In genomic region chr14:20683125-20683895, GRCh38 we compare ENCODE assay signal across 1 cellular context.
TF ChIP-seq lines count a peak whose summit lies in the region.

No MANE protein-coding gene starts in this region.

TF ChIP-seq in HepG2, 621 proteins besides CTCF, POLR2A, EP300 and RAD21 (continued from another document and continues in another):
- TF ChIP-seq, protein P1, sequence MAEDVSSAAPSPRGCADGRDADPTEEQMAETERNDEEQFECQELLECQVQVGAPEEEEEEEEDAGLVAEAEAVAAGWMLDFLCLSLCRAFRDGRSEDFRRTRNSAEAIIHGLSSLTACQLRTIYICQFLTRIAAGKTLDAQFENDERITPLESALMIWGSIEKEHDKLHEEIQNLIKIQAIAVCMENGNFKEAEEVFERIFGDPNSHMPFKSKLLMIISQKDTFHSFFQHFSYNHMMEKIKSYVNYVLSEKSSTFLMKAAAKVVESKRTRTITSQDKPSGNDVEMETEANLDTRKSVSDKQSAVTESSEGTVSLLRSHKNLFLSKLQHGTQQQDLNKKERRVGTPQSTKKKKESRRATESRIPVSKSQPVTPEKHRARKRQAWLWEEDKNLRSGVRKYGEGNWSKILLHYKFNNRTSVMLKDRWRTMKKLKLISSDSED (CRISPR knock-in tag; IDR thresholded peaks at IDR 0.05), result no peak
- TF ChIP-seq GABPB1 (CRISPR knock-in tag; IDR thresholded peaks at IDR 0.05), result no peak
- no peak for TF ChIP-seq ZNF607 (CRISPR knock-in tag; IDR thresholded peaks at IDR 0.05; ENCODE audit: borderline replicate concordance)
- TF ChIP-seq KDM1A (CRISPR knock-in tag; IDR thresholded peaks at IDR 0.05), result no peak
- TF ChIP-seq ZNF33B (CRISPR knock-in tag; IDR thresholded peaks at IDR 0.05), result no peak; the same call in 1 of the 2 replicates
- TF ChIP-seq SMAD3 (CRISPR knock-in tag; IDR thresholded peaks at IDR 0.05), result peak; percentile 92
- no peak for TF ChIP-seq KMT2A (CRISPR knock-in tag; IDR thresholded peaks at IDR 0.05)
- TF ChIP-seq EEA1 (CRISPR knock-in tag; IDR thresholded peaks at IDR 0.05; ENCODE audit: borderline replicate concordance), result no peak; the same call in 1 of the 2 replicates
- no peak for TF ChIP-seq PRDM10 (CRISPR knock-in tag; IDR thresholded peaks at IDR 0.05; ENCODE audit: low read depth)
- TF ChIP-seq RFXAP (CRISPR knock-in tag; IDR thresholded peaks at IDR 0.05; ENCODE audit: borderline replicate concordance), result no peak; the same call in 1 of the 2 replicates
- no peak; the same call in 1 of the 2 replicates for TF ChIP-seq SPEN (CRISPR knock-in tag; IDR thresholded peaks at IDR 0.05; ENCODE audit: low read depth)
- no peak; the same call in 1 of the 2 replicates for TF ChIP-seq PITX1 (CRISPR knock-in tag; IDR thresholded peaks at IDR 0.05)
- no peak for TF ChIP-seq MTA1 (CRISPR knock-in tag; IDR thresholded peaks at IDR 0.05; ENCODE audit: borderline replicate concordance)
- no peak for TF ChIP-seq NFIC (IDR thresholded peaks at IDR 0.05; ENCODE audit: low read length)
- no peak for TF ChIP-seq MYNN (CRISPR knock-in tag; IDR thresholded peaks at IDR 0.05; ENCODE audit: low read depth)
- TF ChIP-seq KAT2B (IDR thresholded peaks at IDR 0.05; ENCODE audit: borderline replicate concordance, low read depth, low read length), result no peak
- no peak; the same call in 1 of the 2 replicates for TF ChIP-seq TBX2 (CRISPR knock-in tag; IDR thresholded peaks at IDR 0.05; ENCODE audit: borderline replicate concordance)
- TF ChIP-seq STAT6 (CRISPR knock-in tag; IDR thresholded peaks at IDR 0.05; ENCODE audit: borderline replicate concordance), result no peak
- TF ChIP-seq, protein P2, sequence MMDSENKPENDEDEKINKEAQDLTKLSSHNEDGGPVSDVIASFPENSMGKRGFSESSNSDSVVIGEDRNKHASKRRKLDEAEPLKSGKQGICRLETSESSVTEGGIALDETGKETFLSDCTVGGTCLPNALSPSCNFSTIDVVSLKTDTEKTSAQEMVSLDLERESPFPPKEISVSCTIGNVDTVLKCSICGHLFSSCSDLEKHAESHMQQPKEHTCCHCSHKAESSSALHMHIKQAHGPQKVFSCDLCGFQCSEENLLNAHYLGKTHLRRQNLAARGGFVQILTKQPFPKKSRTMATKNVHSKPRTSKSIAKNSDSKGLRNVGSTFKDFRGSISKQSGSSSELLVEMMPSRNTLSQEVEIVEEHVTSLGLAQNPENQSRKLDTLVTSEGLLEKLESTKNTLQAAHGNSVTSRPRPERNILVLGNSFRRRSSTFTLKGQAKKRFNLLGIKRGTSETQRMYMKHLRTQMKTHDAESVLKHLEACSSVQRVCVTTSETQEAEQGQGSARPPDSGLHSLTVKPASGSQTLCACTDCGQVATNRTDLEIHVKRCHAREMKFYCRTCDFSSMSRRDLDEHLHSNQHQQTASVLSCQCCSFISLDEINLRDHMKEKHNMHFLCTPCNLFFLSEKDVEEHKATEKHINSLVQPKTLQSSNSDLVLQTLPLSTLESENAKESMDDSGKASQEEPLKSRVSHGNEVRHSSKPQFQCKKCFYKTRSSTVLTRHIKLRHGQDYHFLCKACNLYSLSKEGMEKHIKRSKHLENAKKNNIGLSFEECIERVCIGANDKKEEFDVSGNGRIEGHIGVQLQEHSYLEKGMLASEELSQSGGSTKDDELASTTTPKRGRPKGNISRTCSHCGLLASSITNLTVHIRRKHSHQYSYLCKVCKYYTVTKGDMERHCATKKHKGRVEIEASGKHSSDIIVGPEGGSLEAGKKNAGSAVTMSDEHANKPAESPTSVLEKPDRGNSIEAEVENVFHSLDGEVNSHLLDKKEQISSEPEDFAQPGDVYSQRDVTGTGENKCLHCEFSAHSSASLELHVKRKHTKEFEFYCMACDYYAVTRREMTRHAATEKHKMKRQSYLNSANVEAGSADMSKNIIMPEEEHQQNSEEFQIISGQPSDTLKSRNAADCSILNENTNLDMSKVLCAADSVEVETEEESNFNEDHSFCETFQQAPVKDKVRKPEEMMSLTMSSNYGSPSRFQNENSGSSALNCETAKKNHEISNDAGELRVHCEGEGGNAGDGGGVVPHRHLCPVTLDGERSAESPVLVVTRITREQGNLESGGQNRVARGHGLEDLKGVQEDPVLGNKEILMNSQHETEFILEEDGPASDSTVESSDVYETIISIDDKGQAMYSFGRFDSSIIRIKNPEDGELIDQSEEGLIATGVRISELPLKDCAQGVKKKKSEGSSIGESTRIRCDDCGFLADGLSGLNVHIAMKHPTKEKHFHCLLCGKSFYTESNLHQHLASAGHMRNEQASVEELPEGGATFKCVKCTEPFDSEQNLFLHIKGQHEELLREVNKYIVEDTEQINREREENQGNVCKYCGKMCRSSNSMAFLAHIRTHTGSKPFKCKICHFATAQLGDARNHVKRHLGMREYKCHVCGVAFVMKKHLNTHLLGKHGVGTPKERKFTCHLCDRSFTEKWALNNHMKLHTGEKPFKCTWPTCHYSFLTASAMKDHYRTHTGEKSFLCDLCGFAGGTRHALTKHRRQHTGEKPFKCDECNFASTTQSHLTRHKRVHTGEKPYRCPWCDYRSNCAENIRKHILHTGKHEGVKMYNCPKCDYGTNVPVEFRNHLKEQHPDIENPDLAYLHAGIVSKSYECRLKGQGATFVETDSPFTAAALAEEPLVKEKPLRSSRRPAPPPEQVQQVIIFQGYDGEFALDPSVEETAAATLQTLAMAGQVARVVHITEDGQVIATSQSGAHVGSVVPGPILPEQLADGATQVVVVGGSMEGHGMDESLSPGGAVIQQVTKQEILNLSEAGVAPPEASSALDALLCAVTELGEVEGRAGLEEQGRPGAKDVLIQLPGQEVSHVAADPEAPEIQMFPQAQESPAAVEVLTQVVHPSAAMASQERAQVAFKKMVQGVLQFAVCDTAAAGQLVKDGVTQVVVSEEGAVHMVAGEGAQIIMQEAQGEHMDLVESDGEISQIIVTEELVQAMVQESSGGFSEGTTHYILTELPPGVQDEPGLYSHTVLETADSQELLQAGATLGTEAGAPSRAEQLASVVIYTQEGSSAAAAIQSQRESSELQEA (CRISPR knock-in tag; IDR thresholded peaks at IDR 0.05; ENCODE audit: not compliant biosample characterization), result no peak
- no peak for TF ChIP-seq ZNF260 (CRISPR knock-in tag; IDR thresholded peaks at IDR 0.05; ENCODE audit: borderline replicate concordance, low read depth)
- no peak for TF ChIP-seq ZNF766 (CRISPR knock-in tag; IDR thresholded peaks at IDR 0.05; ENCODE audit: borderline replicate concordance)
- no peak for TF ChIP-seq SIX4 (CRISPR knock-in tag; IDR thresholded peaks at IDR 0.05)
- no peak; the same call in 1 of the 2 replicates for TF ChIP-seq ZNF160 (CRISPR knock-in tag; IDR thresholded peaks at IDR 0.05)
- TF ChIP-seq PREB (CRISPR knock-in tag; IDR thresholded peaks at IDR 0.05), result no peak; the same call in 1 of the 2 replicates
- TF ChIP-seq, protein P3, sequence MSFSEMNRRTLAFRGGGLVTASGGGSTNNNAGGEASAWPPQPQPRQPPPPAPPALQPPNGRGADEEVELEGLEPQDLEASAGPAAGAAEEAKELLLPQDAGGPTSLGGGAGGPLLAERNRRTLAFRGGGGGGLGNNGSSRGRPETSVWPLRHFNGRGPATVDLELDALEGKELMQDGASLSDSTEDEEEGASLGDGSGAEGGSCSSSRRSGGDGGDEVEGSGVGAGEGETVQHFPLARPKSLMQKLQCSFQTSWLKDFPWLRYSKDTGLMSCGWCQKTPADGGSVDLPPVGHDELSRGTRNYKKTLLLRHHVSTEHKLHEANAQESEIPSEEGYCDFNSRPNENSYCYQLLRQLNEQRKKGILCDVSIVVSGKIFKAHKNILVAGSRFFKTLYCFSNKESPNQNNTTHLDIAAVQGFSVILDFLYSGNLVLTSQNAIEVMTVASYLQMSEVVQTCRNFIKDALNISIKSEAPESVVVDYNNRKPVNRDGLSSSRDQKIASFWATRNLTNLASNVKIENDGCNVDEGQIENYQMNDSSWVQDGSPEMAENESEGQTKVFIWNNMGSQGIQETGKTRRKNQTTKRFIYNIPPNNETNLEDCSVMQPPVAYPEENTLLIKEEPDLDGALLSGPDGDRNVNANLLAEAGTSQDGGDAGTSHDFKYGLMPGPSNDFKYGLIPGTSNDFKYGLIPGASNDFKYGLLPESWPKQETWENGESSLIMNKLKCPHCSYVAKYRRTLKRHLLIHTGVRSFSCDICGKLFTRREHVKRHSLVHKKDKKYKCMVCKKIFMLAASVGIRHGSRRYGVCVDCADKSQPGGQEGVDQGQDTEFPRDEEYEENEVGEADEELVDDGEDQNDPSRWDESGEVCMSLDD (CRISPR knock-in tag; IDR thresholded peaks at IDR 0.05; ENCODE audit: borderline replicate concordance), result peak; percentile 36; the same call in 1 of the 2 replicates
- TF ChIP-seq ZNF784 (CRISPR knock-in tag; IDR thresholded peaks at IDR 0.05; ENCODE audit: borderline replicate concordance), result no peak; the same call in 1 of the 2 replicates
- no peak for TF ChIP-seq YEATS2 (CRISPR knock-in tag; IDR thresholded peaks at IDR 0.05; ENCODE audit: borderline replicate concordance)
- TF ChIP-seq TCF7 (IDR thresholded peaks at IDR 0.05; ENCODE audit: low read depth), result no peak
- TF ChIP-seq ZNF44 (CRISPR knock-in tag; IDR thresholded peaks at IDR 0.05), result peak; percentile 9; the same call in 1 of the 2 replicates
- TF ChIP-seq, protein P4, sequence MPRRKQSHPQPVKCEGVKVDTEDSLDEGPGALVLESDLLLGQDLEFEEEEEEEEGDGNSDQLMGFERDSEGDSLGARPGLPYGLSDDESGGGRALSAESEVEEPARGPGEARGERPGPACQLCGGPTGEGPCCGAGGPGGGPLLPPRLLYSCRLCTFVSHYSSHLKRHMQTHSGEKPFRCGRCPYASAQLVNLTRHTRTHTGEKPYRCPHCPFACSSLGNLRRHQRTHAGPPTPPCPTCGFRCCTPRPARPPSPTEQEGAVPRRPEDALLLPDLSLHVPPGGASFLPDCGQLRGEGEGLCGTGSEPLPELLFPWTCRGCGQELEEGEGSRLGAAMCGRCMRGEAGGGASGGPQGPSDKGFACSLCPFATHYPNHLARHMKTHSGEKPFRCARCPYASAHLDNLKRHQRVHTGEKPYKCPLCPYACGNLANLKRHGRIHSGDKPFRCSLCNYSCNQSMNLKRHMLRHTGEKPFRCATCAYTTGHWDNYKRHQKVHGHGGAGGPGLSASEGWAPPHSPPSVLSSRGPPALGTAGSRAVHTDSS (CRISPR knock-in tag; conservative IDR thresholded peaks at IDR 0.05), result no peak
- no peak for TF ChIP-seq ZFYVE20 (CRISPR knock-in tag; IDR thresholded peaks at IDR 0.05; ENCODE audit: borderline replicate concordance, low read depth)
- TF ChIP-seq ZNF431 (CRISPR knock-in tag; IDR thresholded peaks at IDR 0.05; ENCODE audit: borderline replicate concordance, low read depth), result peak; percentile 22; the same call in 1 of the 2 replicates
- no peak for TF ChIP-seq ZNF713 (CRISPR knock-in tag; IDR thresholded peaks at IDR 0.05)
- no peak for TF ChIP-seq ZNF432 (CRISPR knock-in tag; IDR thresholded peaks at IDR 0.05; ENCODE audit: borderline replicate concordance)
- peak; percentile 45; the same call in 1 of the 2 replicates for TF ChIP-seq ZNF629 (CRISPR knock-in tag; conservative IDR thresholded peaks at IDR 0.05)
- no peak for TF ChIP-seq NR2F1 (CRISPR knock-in tag; IDR thresholded peaks at IDR 0.05)
- TF ChIP-seq FOXP1 (IDR thresholded peaks at IDR 0.05), result no peak
- 0 out of 2 replicates have a peak, but pooled peaks have one; percentile 30 for TF ChIP-seq FOXP1 (CRISPR knock-in tag; IDR thresholded peaks at IDR 0.05)
